Comparison of ENCODE assay signal across 9 cellular contexts in genomic region chr2:110732422-110733413, GRCh38. TPM values are rescaled to one million over a fixed set of nuclear protein-coding genes. Genes with fewer than 3 reads are reported as not detected.
A peak's percentile ranks its signal among the peaks of the same experiment; 100 is the strongest.
DNase-seq lines count a peak whose midpoint lies in the region; ATAC-seq and TF ChIP-seq lines count a peak whose summit lies in the region.
"Had no signal": no experiment of that assay in that cellular context is flagged by ENCODE, and none has a peak within 500 bp of the region (broad histone marks: within the 10 kb centered on the region; RNA-seq: fewer than 3 reads in every experiment).

Gene ACOXL (plus strand): TSS chr2:110732573. CDS start chr2:110768390, 35,817 bp downstream.

- peaks cover 0 to 13% (median 9%) of the 10 kb centered on the region in 4 donors for H3K4me1 ChIP-seq in Peyer's patch
- H3K4me1 ChIP-seq in left ventricle myocardium inferior: peaks cover 12% of the 10 kb centered on the region
- peaks cover 0 to 11% of the 10 kb centered on the region in 2 donors for H3K4me1 ChIP-seq in gastrocnemius medialis

- in situ Hi-C loops in gastrocnemius medialis (cut with MboI; ENCODE audit: low sequenced_read_pairs in 4 of 4): no loop called here

- H3K4me3 ChIP-seq in Peyer's patch (peak within 1 kb of the TSS in 3 of 4 donors; percentile 36 to 53 (median 46)), left ventricle myocardium inferior (peak within 1 kb of the TSS; percentile 56), gastrocnemius medialis (peak within 1 kb of the TSS in 3 of 4 donors; percentile 1 to 34 (median 19))

- DNase-seq in NCI-H1436 (lab: John Stamatoyannopoulos, UW) (peak; percentile 5), NCI-H1436 treated with DMSO at 0.1 percent for 48 hours (lab: John Stamatoyannopoulos, UW) (no peak), Peyer's patch (peak in 1 of 3 donors; percentile 64), left ventricle myocardium inferior (no peak), gastrocnemius medialis (no peak), SHP77 (lab: John Stamatoyannopoulos, UW) (no peak)

- TF ChIP-seq POLR2A in Peyer's patch (IDR thresholded peaks at IDR 0.05) (no peak), gastrocnemius medialis (IDR thresholded peaks at IDR 0.05) (no peak)

- H3K9me3 ChIP-seq in Peyer's patch (no peaks in the 10 kb centered on the region), left ventricle myocardium inferior (replicated peaks) (no peaks in the 10 kb centered on the region), gastrocnemius medialis (no peaks in the 10 kb centered on the region)

- intact Hi-C loops in left ventricle myocardium inferior (cut with micrococcal nuclease) (no loop called here), gastrocnemius medialis (cut with DNase I; ENCODE audit: low total_unique reads) (no loop called here)

- TF ChIP-seq CTCF in Peyer's patch (IDR thresholded peaks at IDR 0.05): no peak
- TF ChIP-seq CTCF in left ventricle myocardium inferior (IDR thresholded peaks at IDR 0.05; ENCODE audit: borderline replicate concordance): no peak
- TF ChIP-seq CTCF in gastrocnemius medialis (IDR thresholded peaks at IDR 0.05 in 4 of 5, conservative IDR thresholded peaks at IDR 0.05 in 1 of 5): no peak

- ATAC-seq in gastrocnemius medialis (no peak), GM18867 (IDR thresholded peaks at IDR 0.05; ENCODE audit: unreplicated experiment) (no peak), HG03469 (IDR thresholded peaks at IDR 0.05; ENCODE audit: unreplicated experiment) (no peak)

- H3K27ac ChIP-seq in Peyer's patch (no peak within 1 kb of the TSS), left ventricle myocardium inferior (replicated peaks) (no peak within 1 kb of the TSS), gastrocnemius medialis (no peak within 1 kb of the TSS)

- H3K36me3 ChIP-seq in Peyer's patch (no peaks in the 10 kb centered on the region), left ventricle myocardium inferior (no peaks in the 10 kb centered on the region), gastrocnemius medialis (no peaks in the 10 kb centered on the region)

- H3K27me3 ChIP-seq in Peyer's patch: peaks cover 0 to 23% of the 10 kb centered on the region in 2 donors
- H3K27me3 ChIP-seq in left ventricle myocardium inferior (ENCODE audit: low read depth): peaks cover 78% of the 10 kb centered on the region
- peaks cover 42 to 64% (median 51%) of the 10 kb centered on the region in 3 donors for H3K27me3 ChIP-seq in gastrocnemius medialis

RNA-seq across cellular contexts. Expression of gene ACOXL, which starts in this region (rescaled TPM):
- not detected for total RNA-seq in Peyer's patch
- not detected for total RNA-seq in left ventricle myocardium inferior
- total RNA-seq in gastrocnemius medialis: not detected
- total RNA-seq: NCI-H460 had no signal
